Comparison of ENCODE assay signal across 8 cellular contexts in the genomic region with DNA sequence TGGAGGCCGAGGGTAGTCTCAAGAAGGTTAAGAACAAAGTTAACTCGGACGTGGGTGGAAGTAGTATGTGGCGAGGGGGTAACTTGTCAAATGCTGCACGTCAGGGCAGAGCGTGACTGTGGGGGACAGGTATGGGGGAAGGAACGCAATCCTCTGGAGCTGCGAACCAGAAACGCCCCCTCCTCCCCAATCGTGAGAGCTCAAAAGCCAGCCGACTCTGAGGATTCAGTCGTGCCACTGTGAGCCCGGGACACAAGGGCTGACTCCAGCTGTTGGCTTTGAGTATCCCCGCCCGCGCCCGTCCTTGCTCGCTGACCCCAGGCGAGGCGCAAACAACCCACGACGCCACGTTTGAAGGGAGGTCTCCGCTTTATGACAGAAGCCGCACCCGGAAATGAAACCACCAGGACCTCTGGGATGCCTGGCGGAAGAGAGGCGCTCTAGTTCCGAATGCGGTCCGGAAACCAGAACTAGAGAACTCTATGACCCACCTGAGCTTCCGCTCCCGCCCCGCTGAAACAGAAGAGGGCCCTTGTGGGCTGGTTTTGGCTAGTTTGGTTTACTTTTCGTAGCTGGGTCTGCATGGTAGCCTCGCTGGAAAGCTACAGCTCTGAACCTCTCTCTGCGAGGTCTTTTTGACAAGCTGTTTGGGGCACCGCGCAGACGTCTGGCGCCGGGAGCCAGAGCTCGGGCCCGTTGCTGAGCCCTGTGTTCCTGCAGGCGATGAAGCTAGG. TPM values are rescaled to one million over a fixed set of nuclear protein-coding genes. Genes with fewer than 3 reads are reported as not detected.
A peak's percentile ranks its signal among the peaks of the same experiment; 100 is the strongest.
DNase-seq lines count a peak whose midpoint lies in the region; ATAC-seq, FAIRE-seq and TF ChIP-seq lines count a peak whose summit lies in the region.

A gene (minus strand): TSS at position 377 of the 734 bp plus-strand sequence. CDS start 550 bp downstream, outside the sequence.

- no peak for TF ChIP-seq CTCF in astrocyte of the cerebellum (IDR thresholded peaks at IDR 0.05; ENCODE audit: low read depth, low read length, missing control alignments)

- peak; percentile 83 for TF ChIP-seq POLR2A in GM12892 (IDR thresholded peaks at IDR 0.05; ENCODE audit: low read depth, low read length)

- peak; percentile 96 for FAIRE-seq in GM12892 (lab: Jason Lieb, UNC)

- in situ Hi-C loops in astrocyte of the cerebellum (cut with HindIII; ENCODE audit: low sequenced_read_pairs), result loop anchor here (25.0 kb wide), 1 partner anchor 591 kb away; a partner anchor contains a TSS

- H3K4me3 ChIP-seq in astrocyte of the cerebellum (ENCODE audit: low read depth, low read length), result peak within 1 kb of the TSS; percentile 71

- ATAC-seq in HG02938 (IDR thresholded peaks at IDR 0.05; ENCODE audit: unreplicated experiment) (peak; percentile 77), GM18870 (IDR thresholded peaks at IDR 0.05; ENCODE audit: unreplicated experiment) (no peak)

- peak; percentile 70 for DNase-seq in GM12892 (ENCODE audit: insufficient read length)
- DNase-seq in NCI-H1930 (lab: John Stamatoyannopoulos, UW), result peak; percentile 81 to 90
- peak; percentile 86 for DNase-seq in T-helper 22 cell (ENCODE audit: low read depth)
- DNase-seq in astrocyte of the cerebellum (ENCODE audit: low read depth), result peak; percentile 49
- DNase-seq in hippocampal formation (lab: John Stamatoyannopoulos, UW), result peak; percentile 90 to 96
- peak; percentile 89 for DNase-seq in renal cortical epithelial cell (ENCODE audit: low read depth)

RNA-seq across cellular contexts. Expression of the gene that starts here (rescaled TPM):
- 5.6 TPM for polyA plus RNA-seq in GM12892 (2012; ENCODE audit: missing spikeins)
- 3.0 and 5.6 TPM in 2 replicates for total RNA-seq in renal cortical epithelial cell
